Comparison of ENCODE assay signal across 25 cellular contexts in the genomic region with DNA sequence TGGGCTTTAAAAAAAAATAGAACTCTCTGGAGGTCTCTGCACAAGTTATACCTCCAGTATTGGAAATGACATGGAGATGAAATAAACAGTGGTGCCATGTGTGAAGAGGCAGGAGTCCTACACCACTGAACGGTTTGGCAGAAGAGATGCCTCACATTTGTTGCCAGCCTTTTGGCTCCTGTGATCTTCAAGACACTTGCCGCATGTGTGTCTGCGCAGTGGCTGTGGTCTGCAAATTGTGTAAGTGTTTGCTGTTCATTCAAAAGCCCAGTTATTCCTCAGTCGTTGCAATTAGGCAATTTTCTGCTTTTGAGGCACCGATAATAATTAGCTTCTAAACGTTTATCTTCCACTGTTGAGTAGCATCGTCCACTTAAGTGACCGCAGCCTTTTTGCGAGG.
"Had no signal": no experiment of that assay in that cellular context is flagged by ENCODE, and none has a peak within 500 bp of the region (broad histone marks: within the 10 kb centered on the region; RNA-seq: fewer than 3 reads in every experiment).

No MANE protein-coding gene starts in this region.

- H3K27ac ChIP-seq: adrenal gland, SJSA1, VCaP had no signal

- H3K4me1 ChIP-seq: adrenal gland, SJSA1 had no signal

- H3K36me3 ChIP-seq: adrenal gland, SJSA1 had no signal

- H3K27ac Mint-ChIP-seq: activated CD4-positive, alpha-beta memory T cell treated with anti-CD3 and anti-CD28 coated beads, Interleukin-2, amount 10 ng/mL, durations not matched to agents 7 days and 5 days; activated CD4-positive, alpha-beta T cell treated with anti-CD3 and anti-CD28 coated beads for 36 hours; activated naive CD8-positive, alpha-beta T cell treated with anti-CD3 and anti-CD28 coated beads, Interleukin-2, amount 10 ng/mL, durations not matched to agents 7 days and 5 days; T-helper 1 cell treated with Interleukin-12 subunit alpha and Interleukin-12 subunit beta and Interleukin-4 antibody, amounts not matched to agents 30 μg/mL and 1 μg/mL, for 36 hours had no signal

- DNase-seq: activated CD4-positive, alpha-beta memory T cell treated with anti-CD3 and anti-CD28 coated beads, Interleukin-2, amount 10 ng/mL, durations not matched to agents 7 days and 5 days; activated CD4-positive, alpha-beta T cell treated with anti-CD3 and anti-CD28 coated beads for 36 hours; activated CD4-positive, alpha-beta T cell treated with anti-CD3 and anti-CD28 coated beads, Interleukin-2, amount 50 U/mL, for 1 hour; activated naive CD4-positive, alpha-beta T cell treated with anti-CD3 and anti-CD28 coated beads, Interleukin-2, amount 50 U/mL, for 16 hours; activated naive CD8-positive, alpha-beta T cell treated with anti-CD3 and anti-CD28 coated beads, Interleukin-2, amount 10 ng/mL, durations not matched to agents 7 days and 5 days; activated T-cell treated with anti-CD3 and anti-CD28 coated beads for 4 hours; adrenal gland; anterior cingulate cortex; Karpas-422; MM.1S; NCI-H1092; NCI-H1417; NCI-H1930; NCI-H2171; NCI-H2227 treated with DMSO at 0.1 percent for 48 hours; NCI-H446 treated with DMSO at 0.1 percent for 48 hours; NCI-H524 treated with DMSO at 0.1 percent for 48 hours; NCI-H82; PC-3; SHP77; T-helper 9 cell had no signal

- H3K27me3 Mint-ChIP-seq: activated CD4-positive, alpha-beta memory T cell treated with anti-CD3 and anti-CD28 coated beads, Interleukin-2, amount 10 ng/mL, durations not matched to agents 7 days and 5 days; activated CD4-positive, alpha-beta T cell treated with anti-CD3 and anti-CD28 coated beads for 36 hours; activated naive CD8-positive, alpha-beta T cell treated with anti-CD3 and anti-CD28 coated beads, Interleukin-2, amount 10 ng/mL, durations not matched to agents 7 days and 5 days had no signal

- H3K27me3 ChIP-seq: adrenal gland, SJSA1 had no signal

- H3K4me3 Mint-ChIP-seq: activated CD4-positive, alpha-beta memory T cell treated with anti-CD3 and anti-CD28 coated beads, Interleukin-2, amount 10 ng/mL, durations not matched to agents 7 days and 5 days; activated CD4-positive, alpha-beta T cell treated with anti-CD3 and anti-CD28 coated beads for 36 hours; activated naive CD8-positive, alpha-beta T cell treated with anti-CD3 and anti-CD28 coated beads, Interleukin-2, amount 10 ng/mL, durations not matched to agents 7 days and 5 days; T-helper 1 cell treated with Interleukin-12 subunit alpha and Interleukin-12 subunit beta and Interleukin-4 antibody, amounts not matched to agents 30 μg/mL and 1 μg/mL, for 36 hours had no signal

- H3K4me3 ChIP-seq: adrenal gland, K562, SJSA1 had no signal
